1 cellular context compared by ENCODE assay signal in the genomic region with DNA sequence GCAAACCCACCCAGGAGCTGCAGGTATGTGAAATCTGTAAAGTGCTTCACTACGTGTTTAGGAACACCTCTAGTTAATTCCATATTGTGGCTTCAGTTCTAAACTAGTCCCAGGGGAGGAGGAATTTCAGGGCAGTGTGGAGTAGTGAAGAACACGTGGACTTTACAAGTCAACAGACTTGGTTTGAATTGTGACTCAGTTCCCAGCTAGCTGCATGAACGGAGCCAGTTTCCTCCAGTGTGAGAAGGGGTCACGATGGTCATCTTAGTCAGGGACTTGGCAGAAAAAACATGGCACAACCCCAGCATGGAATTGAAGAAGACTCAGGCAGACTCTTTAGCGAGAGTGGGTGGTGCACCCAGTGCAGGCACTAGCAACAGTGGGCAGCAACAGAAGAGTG.
TF ChIP-seq lines count a peak whose summit lies in the region.

No MANE protein-coding gene starts in this region.

TF ChIP-seq in SK-N-SH treated with all-trans-retinoic acid at 6 μM for 48 hours, 23 proteins besides CTCF, POLR2A, EP300 and RAD21 (continued from another document):
- TF ChIP-seq, protein P1, sequence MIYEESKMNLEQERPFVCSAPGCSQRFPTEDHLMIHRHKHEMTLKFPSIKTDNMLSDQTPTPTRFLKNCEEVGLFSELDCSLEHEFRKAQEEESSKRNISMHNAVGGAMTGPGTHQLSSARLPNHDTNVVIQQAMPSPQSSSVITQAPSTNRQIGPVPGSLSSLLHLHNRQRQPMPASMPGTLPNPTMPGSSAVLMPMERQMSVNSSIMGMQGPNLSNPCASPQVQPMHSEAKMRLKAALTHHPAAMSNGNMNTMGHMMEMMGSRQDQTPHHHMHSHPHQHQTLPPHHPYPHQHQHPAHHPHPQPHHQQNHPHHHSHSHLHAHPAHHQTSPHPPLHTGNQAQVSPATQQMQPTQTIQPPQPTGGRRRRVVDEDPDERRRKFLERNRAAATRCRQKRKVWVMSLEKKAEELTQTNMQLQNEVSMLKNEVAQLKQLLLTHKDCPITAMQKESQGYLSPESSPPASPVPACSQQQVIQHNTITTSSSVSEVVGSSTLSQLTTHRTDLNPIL (CRISPR knock-in tag; IDR thresholded peaks at IDR 0.05; ENCODE audit: low read depth) = no peak
- TF ChIP-seq OSR1 (CRISPR knock-in tag; IDR thresholded peaks at IDR 0.05) (no peak), ARNTL (CRISPR knock-in tag; IDR thresholded peaks at IDR 0.05; ENCODE audit: borderline replicate concordance, low read depth) (no peak), BACH2 (CRISPR knock-in tag; IDR thresholded peaks at IDR 0.05; ENCODE audit: borderline replicate concordance) (no peak)
- TF ChIP-seq, protein P2, sequence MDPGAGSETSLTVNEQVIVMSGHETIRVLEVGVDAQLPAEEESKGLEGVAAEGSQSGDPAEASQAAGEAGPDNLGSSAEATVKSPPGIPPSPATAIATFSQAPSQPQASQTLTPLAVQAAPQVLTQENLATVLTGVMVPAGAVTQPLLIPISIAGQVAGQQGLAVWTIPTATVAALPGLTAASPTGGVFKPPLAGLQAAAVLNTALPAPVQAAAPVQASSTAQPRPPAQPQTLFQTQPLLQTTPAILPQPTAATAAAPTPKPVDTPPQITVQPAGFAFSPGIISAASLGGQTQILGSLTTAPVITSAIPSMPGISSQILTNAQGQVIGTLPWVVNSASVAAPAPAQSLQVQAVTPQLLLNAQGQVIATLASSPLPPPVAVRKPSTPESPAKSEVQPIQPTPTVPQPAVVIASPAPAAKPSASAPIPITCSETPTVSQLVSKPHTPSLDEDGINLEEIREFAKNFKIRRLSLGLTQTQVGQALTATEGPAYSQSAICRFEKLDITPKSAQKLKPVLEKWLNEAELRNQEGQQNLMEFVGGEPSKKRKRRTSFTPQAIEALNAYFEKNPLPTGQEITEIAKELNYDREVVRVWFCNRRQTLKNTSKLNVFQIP (CRISPR knock-in tag; IDR thresholded peaks at IDR 0.05; ENCODE audit: borderline replicate concordance, low read depth) = no peak
